Comparison of ENCODE assay signal across 8 cellular contexts in genomic region chr10:97869091-97870042, GRCh38. TPM values are rescaled to one million over a fixed set of nuclear protein-coding genes. Genes with fewer than 3 reads are reported as not detected.
DNase-seq lines count a peak whose midpoint lies in the region; ATAC-seq and TF ChIP-seq lines count a peak whose summit lies in the region.

No MANE protein-coding gene starts in this region.

- H3K27ac Mint-ChIP-seq in CD14-positive monocyte: peak overlapping the region in 1 of 7 donors; percentile 70

- WGBS in lower leg skin, 2 donors: 7 to 8% methylated on average over 17 to 19 of the region's 19 CpGs

- no peaks in the 10 kb centered on the region for H3K9me3 Mint-ChIP-seq in CD14-positive monocyte

- TF ChIP-seq POLR2A in lower leg skin (IDR thresholded peaks at IDR 0.05): no peak

- ATAC-seq in GM19372 (IDR thresholded peaks at IDR 0.05; ENCODE audit: low read depth, unreplicated experiment): peak; percentile 87
- ATAC-seq in HG03460 (IDR thresholded peaks at IDR 0.05; ENCODE audit: unreplicated experiment): peak; percentile 97

- TF ChIP-seq CTCF in CD14-positive monocyte (IDR thresholded peaks at IDR 0.05) (peak; percentile 50), coronary artery (IDR thresholded peaks at IDR 0.05) (peak; percentile 48), lower leg skin (IDR thresholded peaks at IDR 0.05) (peak in 1 of 3 donors; percentile 68)

- peak overlapping the region in 1 of 2 donors; percentile 48 for H3K27ac ChIP-seq in coronary artery

- intact Hi-C loops in CD14-positive monocyte (cut with micrococcal nuclease) (loop anchor here (1.0 to 5.0 kb wide), 2 partner anchors 77 to 78 kb away; no protein-coding TSS in a partner anchor), lower leg skin (cut with DNase I; ENCODE audit: low total_unique reads) (loop anchor here (5.0 kb wide), 1 partner anchor 77 kb away; no protein-coding TSS in a partner anchor)

- H3K4me3 ChIP-seq in coronary artery (peak overlapping the region; percentile 31), lower leg skin (ENCODE audit: low read depth, poor library complexity, severe bottlenecking) (no peak overlapping the region)

- H3K4me3 Mint-ChIP-seq in CD14-positive monocyte: no peak overlapping the region

- no peaks in the 10 kb centered on the region for H3K36me3 Mint-ChIP-seq in CD14-positive monocyte

- DNase-seq in CD14-positive monocyte (ENCODE audit: low spot score) (peak; percentile 56), NCI-H69 (lab: John Stamatoyannopoulos, UW) (peak; percentile 92), coronary artery (ENCODE audit: low spot score) (peak; percentile 89), lower leg skin (ENCODE audit: low spot score in 2 of 2) (peak; percentile 88 to 96)
- DNase-seq in activated CD4-positive, alpha-beta T cell treated with anti-CD3 and anti-CD28 coated beads, Interleukin-2, amount 50 U/mL, for 1 hour: peak; percentile 77
- DNase-seq in stimulated activated CD4-positive, alpha-beta T cell treated with anti-CD3 and anti-CD28 coated beads, TNF-alpha, amount 100 ng/mL, for 48 hours (ENCODE audit: low read depth in 3 of 3): peak; percentile 66 to 78 (median 69)

- H3K4me1 Mint-ChIP-seq in CD14-positive monocyte: peaks cover 10% of the 10 kb centered on the region

- peaks cover 3 to 21% (median 13%) of the 10 kb centered on the region in 3 donors for H3K27me3 Mint-ChIP-seq in CD14-positive monocyte (ENCODE audit: low read depth in 3 of 3)

RNA-seq across cellular contexts. Expression of gene GOLGA7B, which starts 19.7 kb away (rescaled TPM):
- not detected for polyA plus RNA-seq in CD14-positive monocyte
- total RNA-seq in lower leg skin: 10 to 100 TPM in 1 of 4 donors, 1 to 10 TPM in 3; 7.3 to 17.3 (median 7.8) TPM
